Comparison of ENCODE assay signal across 1 cellular context in genomic region chr10:103544657-103545310, GRCh38.
TF ChIP-seq lines count a peak whose summit lies in the region.

No MANE protein-coding gene starts in this region.

TF ChIP-seq in SK-N-SH, 30 proteins besides CTCF, POLR2A, EP300 and RAD21 (continued from another document):
- TF ChIP-seq RCOR1 (IDR thresholded peaks at IDR 0.05; ENCODE audit: low read length) (no peak), IRF3 (IDR thresholded peaks at IDR 0.05; ENCODE audit: low read depth, low read length) (no peak), USF2 (IDR thresholded peaks at IDR 0.05; ENCODE audit: borderline replicate concordance, low read depth, low read length) (no peak), GATA2 (CRISPR knock-in tag; IDR thresholded peaks at IDR 0.05) (no peak), FOSL2 (IDR thresholded peaks at IDR 0.05; ENCODE audit: borderline replicate concordance, low read depth) (no peak), REST (IDR thresholded peaks at IDR 0.05; ENCODE audit: low read depth, low read length) (no peak), MEF2A (IDR thresholded peaks at IDR 0.05; ENCODE audit: borderline replicate concordance, low read depth) (no peak), PBX3 (IDR thresholded peaks at IDR 0.05) (no peak), MAX (IDR thresholded peaks at IDR 0.05; ENCODE audit: low read depth) (no peak), TAF1 (IDR thresholded peaks at IDR 0.05; ENCODE audit: borderline replicate concordance, low read depth, low read length) (no peak)
